26 cellular contexts compared by ENCODE assay signal in the genomic region with DNA sequence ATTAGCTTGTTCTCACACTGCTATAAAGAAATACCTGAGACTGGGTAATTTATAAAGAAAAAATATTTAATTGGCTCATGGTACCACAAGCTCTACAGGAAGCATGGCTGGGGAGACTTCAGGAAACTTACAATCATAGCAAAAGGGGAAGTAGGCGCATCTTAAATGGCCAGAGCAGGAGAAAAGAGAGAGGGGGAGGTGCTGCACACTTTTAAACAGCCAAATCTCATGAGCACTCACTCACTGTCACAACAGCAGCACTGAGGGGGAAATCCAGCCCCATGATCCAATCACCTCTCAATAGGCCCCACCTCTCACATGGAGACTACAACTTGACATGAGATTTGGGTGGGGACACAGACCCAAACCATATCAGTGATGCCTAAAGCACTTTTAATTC.
DNase-seq lines count a peak whose midpoint lies in the region; ATAC-seq and TF ChIP-seq lines count a peak whose summit lies in the region.
"Had no signal": no experiment of that assay in that cellular context is flagged by ENCODE, and none has a peak within 500 bp of the region (broad histone marks: within the 10 kb centered on the region; RNA-seq: fewer than 3 reads in every experiment).

No MANE protein-coding gene starts in this region.

- H3K27me3 ChIP-seq in Karpas-422 (ENCODE audit: low read length) (peaks cover 3% of the 10 kb centered on the region; the same call in 1 of the 2 replicates), neuronal stem cell (ENCODE audit: control insufficient read depth in 3 of 3, insufficient read depth in 3 of 3, low read depth in 1 of 3, low read length in 3 of 3) (no peaks in the 10 kb centered on the region)
- H3K27me3 ChIP-seq: BLaER1, gastroesophageal sphincter, hepatocyte had no signal

- H3K36me3 ChIP-seq in Karpas-422 (ENCODE audit: insufficient read depth, low read length) (no peaks in the 10 kb centered on the region), OCI-LY7 (ENCODE audit: insufficient read depth, low read length) (no peaks in the 10 kb centered on the region), neuronal stem cell (replicated peaks in 1 of 2; ENCODE audit: control insufficient read depth in 2 of 2, insufficient read depth in 2 of 2, low read length in 2 of 2) (no peaks in the 10 kb centered on the region)
- H3K36me3 ChIP-seq: gastroesophageal sphincter had no signal

- H3K18ac ChIP-seq in neuronal stem cell (ENCODE audit: low read length): no peak overlapping the region

- peak; percentile 42 for ATAC-seq in GM21360 (IDR thresholded peaks at IDR 0.05; ENCODE audit: unreplicated experiment)
- ATAC-seq: gastroesophageal sphincter, GM23338, PC-3, WTC11 had no signal

- no peaks in the 10 kb centered on the region for H3K79me1 ChIP-seq in neuronal stem cell (ENCODE audit: low read depth, low read length)

- H3K79me2 ChIP-seq in Karpas-422 (ENCODE audit: low read length): no peaks in the 10 kb centered on the region
- H3K79me2 ChIP-seq in OCI-LY7 (ENCODE audit: insufficient read depth, low read depth, low read length): no peaks in the 10 kb centered on the region
- H3K79me2 ChIP-seq: hepatocyte had no signal

- H4K91ac ChIP-seq in neuronal stem cell (ENCODE audit: low read depth, low read length, poor library complexity): no peak overlapping the region

- H2BK120ac ChIP-seq in neuronal stem cell (ENCODE audit: low read depth, low read length): no peak overlapping the region

- no peak overlapping the region for H3K4ac ChIP-seq in neuronal stem cell (ENCODE audit: low read length)

- no peak overlapping the region for H2BK5ac ChIP-seq in neuronal stem cell (ENCODE audit: low read length)

- H3K4me2 ChIP-seq in Karpas-422 (ENCODE audit: low read depth, low read length, poor library complexity, severe bottlenecking) (no peak overlapping the region), OCI-LY7 (ENCODE audit: low read length) (no peak overlapping the region), neuronal stem cell (ENCODE audit: insufficient read depth, low read length, poor library complexity, severe bottlenecking) (no peak overlapping the region)
- H3K4me2 ChIP-seq: BLaER1, GM23338, hepatocyte had no signal

- TF ChIP-seq CTCF in OCI-LY7 (conservative IDR thresholded peaks at IDR 0.05; ENCODE audit: low read length): no peak

- H3K4me3 ChIP-seq in Karpas-422 (ENCODE audit: low read length) (no peak overlapping the region), OCI-LY7 (ENCODE audit: low read depth, low read length, poor library complexity, severe bottlenecking) (no peak overlapping the region), neuronal stem cell (ENCODE audit: low read length in 2 of 2) (no peak overlapping the region)
- H3K4me3 ChIP-seq: gastroesophageal sphincter, GM23338, hepatocyte, lung had no signal

- no peaks in the 10 kb centered on the region for H3K4me1 ChIP-seq in Karpas-422 (ENCODE audit: low read length)
- H3K4me1 ChIP-seq in OCI-LY7 (ENCODE audit: insufficient read depth, low read length, poor library complexity, severe bottlenecking): no peaks in the 10 kb centered on the region
- peaks cover 0 to 2% of the 10 kb centered on the region in 2 donors for H3K4me1 ChIP-seq in neuronal stem cell (ENCODE audit: control insufficient read depth in 2 of 2, insufficient read depth in 1 of 2, low read depth in 1 of 2, low read length in 2 of 2)
- H3K4me1 ChIP-seq: gastroesophageal sphincter had no signal

- H3K9ac ChIP-seq in Karpas-422 (ENCODE audit: low read length): no peak overlapping the region
- peak overlapping the region; percentile 30 for H3K9ac ChIP-seq in neuronal stem cell (ENCODE audit: low read depth, low read length, poor library complexity)
- H3K9ac ChIP-seq: BLaER1 had no signal

- no peak overlapping the region for H3K14ac ChIP-seq in neuronal stem cell (ENCODE audit: low read length)

- BruUV-seq in OCI-LY7 (replicated peaks; lab: Mats Ljungman, UMichigan): no TSS peak

- no peak overlapping the region for H2AK5ac ChIP-seq in neuronal stem cell (ENCODE audit: low read depth, low read length)

- no peak overlapping the region for H2AFZ ChIP-seq in Karpas-422 (ENCODE audit: low read length)
- H2AFZ ChIP-seq in OCI-LY7 (ENCODE audit: low read length): no peak overlapping the region
- H2AFZ ChIP-seq in neuronal stem cell (ENCODE audit: low read length): no peak overlapping the region
- H2AFZ ChIP-seq: GM23338, hepatocyte had no signal

- no peaks in the 10 kb centered on the region for H4K20me1 ChIP-seq in Karpas-422 (ENCODE audit: insufficient read depth, low read depth, low read length)
- no peaks in the 10 kb centered on the region for H4K20me1 ChIP-seq in OCI-LY7 (ENCODE audit: insufficient read depth, low read length)
- H4K20me1 ChIP-seq: BLaER1 had no signal

- no peak overlapping the region for H2BK15ac ChIP-seq in neuronal stem cell (ENCODE audit: low read length)

- DNase-seq in Karpas-422 (peak; percentile 48), OCI-LY7 (ENCODE audit: low spot score) (peak; percentile 34), neuronal stem cell (ENCODE audit: low spot score) (no peak), T1000 (lab: John Stamatoyannopoulos, UW) (no peak), SHP77 (lab: John Stamatoyannopoulos, UW) (no peak), germinal center (ENCODE audit: low spot score) (no peak)
- DNase-seq: activated CD4-positive, alpha-beta T cell treated with anti-CD3 and anti-CD28 coated beads, Interleukin-2, amount 10 ng/mL, durations not matched to agents 7 days and 5 days; activated effector memory CD4-positive, alpha-beta T cell treated with Interleukin-2 at 50 U/mL for 16 hours; activated naive CD8-positive, alpha-beta T cell treated with anti-CD3 and anti-CD28 coated beads, Interleukin-2, amount 10 ng/mL, durations not matched to agents 7 days and 5 days; aorta; NCI-H1092; NCI-H1694 treated with DMSO at 0.1 percent for 48 hours; NCI-H446; NCI-H774; nephron progenitor cell; PC-3; stimulated activated CD4-positive, alpha-beta T cell treated with anti-CD3 and anti-CD28 coated beads, Interleukin-15, amount 100 ng/mL, for 24 hours; stimulated activated CD4-positive, alpha-beta T cell treated with anti-CD3 and anti-CD28 coated beads, Interleukin-4, amount 100 ng/mL, for 4 hours; substantia nigra had no signal

- POLR2A ChIA-PET in OCI-LY7 (lab: Charles Lee): interaction anchor here (0.6 kb wide), 1 partner anchor 122 kb away, joined by 4 read pairs; no protein-coding TSS in a partner anchor

- no CpG with 5 or more reads among the region's 1 CpG for WGBS in neuronal stem cell (ENCODE audit: extremely low coverage in 2 of 2, insufficient read length in 2 of 2, insufficient replicate concordance in 1 of 2), 2 donors

- CTCF ChIA-PET in OCI-LY7 (lab: Charles Lee; ENCODE audit: unreplicated experiment): no interaction called here

- no peak overlapping the region for H2BK12ac ChIP-seq in neuronal stem cell (ENCODE audit: low read length)

- H3K27ac ChIP-seq in Karpas-422 (ENCODE audit: low read length): no peak overlapping the region
- H3K27ac ChIP-seq in OCI-LY7 (ENCODE audit: low read depth, low read length, poor library complexity, severe bottlenecking): no peak overlapping the region
- H3K27ac ChIP-seq in neuronal stem cell (replicated peaks; ENCODE audit: low read length): no peak overlapping the region
- H3K27ac ChIP-seq: BLaER1, gastroesophageal sphincter, hepatocyte had no signal

- no peak overlapping the region for H3K23ac ChIP-seq in neuronal stem cell (ENCODE audit: low read depth, low read length, poor library complexity)

- no peaks in the 10 kb centered on the region for H3K9me2 ChIP-seq in Karpas-422 (replicated peaks; ENCODE audit: insufficient read depth, low read length)
- H3K9me2 ChIP-seq in OCI-LY7 (ENCODE audit: insufficient read depth, low read length): no peaks in the 10 kb centered on the region

- intact Hi-C loops in OCI-LY7 (cut with micrococcal nuclease; ENCODE audit: unreplicated experiment): no loop called here

- H3K9me3 ChIP-seq in Karpas-422 (ENCODE audit: low read length): peaks cover 24% of the 10 kb centered on the region
- H3K9me3 ChIP-seq in OCI-LY7 (ENCODE audit: low read length): peaks cover 37% of the 10 kb centered on the region
- peaks cover 0 to 10% of the 10 kb centered on the region in 2 donors for H3K9me3 ChIP-seq in neuronal stem cell (replicated peaks in 1 of 2; ENCODE audit: control insufficient read depth in 2 of 2, insufficient read depth in 1 of 2, low read depth in 1 of 2, low read length in 2 of 2)

- no peak overlapping the region for H4K8ac ChIP-seq in neuronal stem cell (ENCODE audit: low read depth, low read length)

Comparison
In these comparisons a context has a peak if more than half of its experiments do, and no peak if none do; other contexts are left out.
1. DNase-seq: peak in Karpas-422 (single experiment) and OCI-LY7 (single experiment); none in neuronal stem cell (single experiment), T1000 (single experiment), SHP77 (0 of 2) and germinal center (single experiment).